ENCODE assay signal across 8 cellular contexts in the genomic region with DNA sequence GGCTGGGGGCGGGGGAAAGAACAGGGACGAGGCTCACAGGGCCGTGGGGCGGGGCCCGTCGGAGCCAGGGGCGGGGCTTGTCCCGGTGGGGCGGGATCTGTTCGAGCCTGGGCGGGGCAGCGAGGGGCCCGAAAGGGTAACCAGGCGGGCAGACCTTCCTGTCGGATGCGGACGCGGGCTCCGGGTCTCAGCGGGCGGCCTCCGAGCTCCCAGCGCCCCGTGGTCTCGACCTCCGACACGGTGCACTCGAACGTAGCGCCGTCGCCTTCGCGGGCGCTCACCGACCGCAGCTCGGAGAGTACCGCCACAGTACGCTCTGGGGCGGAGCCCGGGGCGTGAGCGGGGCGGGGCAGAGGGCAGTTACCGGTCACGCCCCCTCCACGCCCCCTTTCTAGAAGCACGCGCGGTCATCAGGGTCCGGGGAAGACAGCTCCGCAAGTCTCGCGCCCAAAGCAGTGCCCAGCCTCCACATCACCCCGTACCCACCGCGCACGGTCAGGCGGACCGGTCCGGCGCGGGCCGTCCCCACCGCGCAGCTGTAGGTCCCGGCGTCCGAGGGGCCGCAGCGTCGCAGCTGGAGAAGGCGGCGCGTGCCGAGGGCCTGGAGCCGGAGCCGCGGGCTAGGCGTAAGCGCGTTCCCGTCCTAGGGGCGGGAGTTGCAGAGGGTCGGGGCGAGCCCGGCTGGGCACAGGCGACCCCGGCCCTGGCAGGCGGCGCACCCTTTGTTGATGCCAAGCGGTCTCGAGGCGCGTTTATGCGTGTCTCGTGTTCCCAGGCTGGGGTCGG. TPM values are rescaled to one million over a fixed set of nuclear protein-coding genes. Genes with fewer than 3 reads are reported as not detected.
A peak's percentile ranks its signal among the peaks of the same experiment; 100 is the strongest.
DNase-seq lines count a peak whose midpoint lies in the region; ATAC-seq, FAIRE-seq and TF ChIP-seq lines count a peak whose summit lies in the region.

No MANE protein-coding gene starts in this region.

- peaks cover 26% of the 10 kb centered on the region for H3K36me3 ChIP-seq in WERI-Rb-1

- H3K27me3 ChIP-seq in WERI-Rb-1 (ENCODE audit: insufficient read depth, low read depth, severe bottlenecking), result no peaks in the 10 kb centered on the region

- ATAC-seq in HG02642 (IDR thresholded peaks at IDR 0.05; ENCODE audit: poor library complexity, unreplicated experiment), result peak; percentile 90

- in situ Hi-C loops in T47D (cut with HindIII; ENCODE audit: low pct_unique_long_range_greater_than_20kb, low sequenced_read_pairs), result no loop called here

- peak; percentile 38 for FAIRE-seq in GM12891 (lab: Jason Lieb, UNC)

- TF ChIP-seq CTCF in WERI-Rb-1 (IDR thresholded peaks at IDR 0.05; ENCODE audit: low read depth, low read length), result no peak

- H3K9me3 ChIP-seq in WERI-Rb-1 (ENCODE audit: severe bottlenecking), result no peaks in the 10 kb centered on the region

- H3K27ac ChIP-seq in WERI-Rb-1 (peak overlapping the region; percentile 60), skin epidermis (peak overlapping the region in 1 of 21 experiments; percentile 41)

- DNase-seq in GM12891 (ENCODE audit: insufficient read length, low spot score) (peak; percentile 87), NCI-H146 (lab: John Stamatoyannopoulos, UW) (peak; percentile 82), WERI-Rb-1 (peak; percentile 93), T47D (ENCODE audit: low read depth in 1 of 2, low spot score in 1 of 2) (peak; percentile 80 to 86), iPS-NIHi7 (ENCODE audit: extremely low spot score) (peak; percentile 91), cortex of kidney (lab: John Stamatoyannopoulos, UW) (no peak)

- H3K4me3 ChIP-seq in WERI-Rb-1 (ENCODE audit: low read depth, low read length) (peak overlapping the region; percentile 62), skin epidermis (peak overlapping the region; percentile 35 to 61 (median 40))

- no peak for TF ChIP-seq POLR2A in GM12891 (IDR thresholded peaks at IDR 0.05; ENCODE audit: low read depth, low read length)

TF ChIP-seq in GM12891, 5 proteins besides CTCF, POLR2A, EP300 and RAD21:
- TF ChIP-seq SPI1 (IDR thresholded peaks at IDR 0.05; ENCODE audit: low read depth, low read length) (no peak), POLR2AphosphoS5 (IDR thresholded peaks at IDR 0.05; ENCODE audit: low read depth, low read length) (no peak), TAF1 (IDR thresholded peaks at IDR 0.05; ENCODE audit: low read depth, low read length) (no peak), PAX5 (IDR thresholded peaks at IDR 0.05; ENCODE audit: insufficient read depth, low read length, severe bottlenecking) (no peak), POU2F2 (IDR thresholded peaks at IDR 0.05; ENCODE audit: low read depth, low read length) (no peak)
TF ChIP-seq in GM12891: peak in this region for 0.

RNA-seq across cellular contexts. Expression of gene TMEM198, which starts 8.7 kb away (rescaled TPM):
- polyA plus RNA-seq in GM12891 (2012; ENCODE audit: low read depth, missing spikeins), result 0.50 TPM

RNA-seq across cellular contexts. Expression of gene CHPF, which starts 9.0 kb away (rescaled TPM):
- polyA plus RNA-seq in GM12891 (2012; ENCODE audit: low read depth, missing spikeins), result 2.8 TPM

RNA-seq across cellular contexts. Expression of gene OBSL1, which starts 18.8 kb away (rescaled TPM):
- 0.08 TPM for polyA plus RNA-seq in GM12891 (2012; ENCODE audit: low read depth, missing spikeins)

RNA-seq across cellular contexts. Expression of gene INHA, which starts 19.5 kb away (rescaled TPM):
- polyA plus RNA-seq in GM12891 (2012; ENCODE audit: low read depth, missing spikeins), result not detected

RNA-seq across cellular contexts. Expression of gene ASIC4, which starts 38.3 kb away (rescaled TPM):
- not detected for polyA plus RNA-seq in GM12891 (2012; ENCODE audit: low read depth, missing spikeins)
